8 cellular contexts compared by ENCODE assay signal in the genomic region with DNA sequence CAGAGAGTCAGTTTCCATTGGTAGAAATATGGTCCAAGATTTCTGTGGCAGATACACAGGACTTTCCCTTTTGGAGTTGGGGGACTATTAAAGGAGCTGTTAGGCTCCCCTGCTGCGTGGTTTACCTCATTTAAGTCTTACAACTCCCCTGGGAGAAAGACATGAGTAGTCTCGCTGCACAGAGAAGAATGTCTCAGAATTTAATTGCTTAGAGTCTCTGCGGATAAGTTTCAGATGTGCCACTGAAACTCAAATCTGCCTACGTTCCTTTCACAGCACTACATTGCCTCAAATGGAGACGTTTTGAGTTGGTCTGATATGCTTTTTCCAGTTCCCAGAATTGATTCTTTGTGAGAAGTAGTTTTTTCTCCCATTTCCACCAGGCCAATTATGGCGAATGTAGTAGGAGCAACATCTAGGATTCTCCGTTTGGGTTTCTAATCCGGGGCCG. TPM values are rescaled to one million over a fixed set of nuclear protein-coding genes. Genes with fewer than 3 reads are reported as not detected.
A peak's percentile ranks its signal among the peaks of the same experiment; 100 is the strongest.
DNase-seq lines count a peak whose midpoint lies in the region; ATAC-seq, FAIRE-seq and TF ChIP-seq lines count a peak whose summit lies in the region.

No MANE protein-coding gene starts in this region.

- TF ChIP-seq POLR2A in GM12891 (IDR thresholded peaks at IDR 0.05; ENCODE audit: low read depth, low read length) = no peak

- no peaks in the 10 kb centered on the region for H4K20me1 ChIP-seq in mammary epithelial cell (ENCODE audit: insufficient read depth, low read length)

- H2AFZ ChIP-seq in mammary epithelial cell (ENCODE audit: low read depth, low read length) = no peak overlapping the region

- H3K4me1 ChIP-seq in mammary epithelial cell (ENCODE audit: insufficient read depth, low read length) (no peaks in the 10 kb centered on the region), pancreas (peaks cover 0 to 5% (median 0%) of the 10 kb centered on the region in 3 donors)

- H3K27ac ChIP-seq in 22Rv1 = peak overlapping the region; percentile 75
- H3K27ac ChIP-seq in mammary epithelial cell (ENCODE audit: insufficient read depth, low read depth, low read length) = no peak overlapping the region
- H3K27ac ChIP-seq in pancreas = no peak overlapping the region

- no peak for TF ChIP-seq CTCF in 22Rv1 (IDR thresholded peaks at IDR 0.05)
- TF ChIP-seq CTCF in mammary epithelial cell (conservative IDR thresholded peaks at IDR 0.05 in 1 of 2, IDR thresholded peaks at IDR 0.05 in 1 of 2; ENCODE audit: extremely low read depth in 1 of 2, insufficient read depth in 1 of 2, low read depth in 1 of 2, low read length in 2 of 2) = no peak
- TF ChIP-seq CTCF in pancreas (IDR thresholded peaks at IDR 0.05) = no peak

- CTCF ChIA-PET in mammary epithelial cell (lab: Charles Lee; ENCODE audit: low non-redundant PET) = interaction anchor here (0.5 kb wide), 1 partner anchor 13 kb away, joined by 6 read pairs; no protein-coding TSS in a partner anchor

- peak overlapping the region; percentile 85 for H3K4me2 ChIP-seq in mammary epithelial cell (ENCODE audit: insufficient read depth, low read depth, low read length)

- DNase-seq in mammary epithelial cell = no peak
- DNase-seq in pancreas = no peak
- no peak for DNase-seq in GM12891 (ENCODE audit: insufficient read length, low spot score)
- DNase-seq in H4 (ENCODE audit: low spot score) = no peak
- DNase-seq in germinal center (ENCODE audit: low spot score) = no peak

- no TSS peak for BruUV-seq in mammary epithelial cell (replicated peaks; lab: Mats Ljungman, UMichigan)

- H3K9me3 ChIP-seq in mammary epithelial cell (replicated peaks; ENCODE audit: insufficient read depth, low read length) (no peaks in the 10 kb centered on the region), pancreas (no peaks in the 10 kb centered on the region)

- H3K27me3 ChIP-seq in mammary epithelial cell (ENCODE audit: insufficient read depth, low read length) = peaks cover 21% of the 10 kb centered on the region
- peaks cover 0 to 5% (median 0%) of the 10 kb centered on the region in 4 donors for H3K27me3 ChIP-seq in pancreas

- H3K4me3 ChIP-seq in mammary epithelial cell (replicated peaks in 1 of 3; ENCODE audit: insufficient read depth in 1 of 3, low read depth in 2 of 3, low read length in 3 of 3) (no peak overlapping the region), pancreas (peak overlapping the region; percentile 51 to 76 (median 56))

- no peaks in the 10 kb centered on the region for H3K79me2 ChIP-seq in mammary epithelial cell (ENCODE audit: insufficient read depth, low read length)

- in situ Hi-C loops in mammary epithelial cell (cut with MboI; ENCODE audit: low sequenced_read_pairs in 2 of 2) = no loop called here

- intact Hi-C loops in mammary epithelial cell (cut with micrococcal nuclease) = no loop called here
- intact Hi-C loops in pancreas (cut with DNase I) = no loop called here

- WGBS in mammary epithelial cell (ENCODE audit: low coverage, missing lambda C conversion rate) = 4% methylated on average over 9 of the region's 9 CpGs
- 7 to 10% methylated on average over 9 of the region's 9 CpGs for WGBS in pancreas, 2 donors

- dilution Hi-C loops in mammary epithelial cell (cut with HindIII; ENCODE audit: low sequenced_read_pairs) = no loop called here

- peak; percentile 35 for ATAC-seq in GM18907 (IDR thresholded peaks at IDR 0.05; ENCODE audit: unreplicated experiment)
- peak; percentile 17 for ATAC-seq in HG03135 (IDR thresholded peaks at IDR 0.05; ENCODE audit: unreplicated experiment)
- no peak for ATAC-seq in pancreas

- H3K36me3 ChIP-seq in mammary epithelial cell (ENCODE audit: insufficient read depth, low read length) = no peaks in the 10 kb centered on the region
- H3K36me3 ChIP-seq in pancreas = no peaks in the 10 kb centered on the region

- no peak for FAIRE-seq in pancreas (lab: Jason Lieb, UNC)
- FAIRE-seq in GM12891 (lab: Jason Lieb, UNC) = no peak

- no peak overlapping the region for H3K9ac ChIP-seq in mammary epithelial cell (ENCODE audit: insufficient read depth, low read length)

TF ChIP-seq in GM12891, 5 proteins besides CTCF, POLR2A, EP300 and RAD21:
- TF ChIP-seq TAF1 (IDR thresholded peaks at IDR 0.05; ENCODE audit: low read depth, low read length) (no peak), POLR2AphosphoS5 (IDR thresholded peaks at IDR 0.05; ENCODE audit: low read depth, low read length) (no peak), POU2F2 (IDR thresholded peaks at IDR 0.05; ENCODE audit: low read depth, low read length) (no peak), SPI1 (IDR thresholded peaks at IDR 0.05; ENCODE audit: low read depth, low read length) (no peak), PAX5 (IDR thresholded peaks at IDR 0.05; ENCODE audit: insufficient read depth, low read length, severe bottlenecking) (no peak)

RNA-seq across cellular contexts. Expression of a gene that starts 0.6 kb away (rescaled TPM):
- total RNA-seq in mammary epithelial cell = not detected
- polyA plus RNA-seq in mammary epithelial cell = not detected
- not detected for polyA minus RNA-seq in mammary epithelial cell
- 1 to 10 TPM in 2 of 6 donors, under 1 TPM in 4; 0.14 to 2.1 (median 0.37) TPM for total RNA-seq in pancreas
- under 1 TPM; 0.23 to 0.31 TPM for polyA plus RNA-seq in pancreas
- polyA plus RNA-seq in GM12891 (2012; ENCODE audit: low read depth, missing spikeins) = 0.04 TPM
- total RNA-seq in H4 (2014; rRNA removed; shearing (Covaris generic)) = 0.15 and 0.18 TPM in 2 replicates

Comparison
In these comparisons a context has a peak if more than half of its experiments do, and no peak if none do; other contexts are left out.
1. ATAC-seq: peak in GM18907 (single experiment) and HG03135 (single experiment); none in pancreas (0 of 4).
2. H3K4me3 ChIP-seq: peak in pancreas (4 of 4); none in mammary epithelial cell (0 of 3).